18 cellular contexts compared by ENCODE assay signal in the genomic region with DNA sequence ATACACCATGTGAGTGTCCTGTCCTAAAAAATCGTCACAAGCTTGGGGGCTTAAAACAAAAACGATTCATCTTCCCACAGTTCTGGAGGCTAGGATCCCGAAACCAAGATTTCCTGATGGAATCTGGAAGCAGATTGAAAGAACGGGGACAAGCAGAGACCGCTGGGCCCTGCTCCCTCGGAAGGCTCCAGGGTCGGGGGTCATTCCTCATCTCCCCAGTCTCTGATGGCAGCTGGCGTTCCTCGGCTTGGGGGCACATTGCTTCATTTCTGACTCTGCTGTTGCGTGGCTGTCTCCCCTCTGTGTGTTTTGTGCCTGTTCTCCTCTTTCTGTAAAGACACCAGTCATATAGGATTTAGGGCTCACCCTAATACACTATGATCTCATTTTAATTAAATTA.
"Had no signal": no experiment of that assay in that cellular context is flagged by ENCODE, and none has a peak within 500 bp of the region (broad histone marks: within the 10 kb centered on the region; RNA-seq: fewer than 3 reads in every experiment).

No MANE protein-coding gene starts in this region.

- H3K4me3 Mint-ChIP-seq: activated CD4-positive, alpha-beta memory T cell treated with anti-CD3 and anti-CD28 coated beads, Interleukin-2, amount 10 ng/mL, durations not matched to agents 7 days and 5 days; activated CD4-positive, alpha-beta T cell treated with anti-CD3 and anti-CD28 coated beads, Interleukin-2, amount 10 ng/mL, durations not matched to agents 24 days and 14 days; activated T-helper 1 cell treated with anti-CD3 and anti-CD28 coated beads, Interleukin-12 subunit alpha, Interleukin-12 subunit beta, Interleukin-2, Interleukin-4 antibody, amounts not matched to agents 30 ng/mL and 10 ng/mL and 1 ng/mL, durations not matched to agents 14 hours and 24 hours and 36 hours; central memory CD8-positive, alpha-beta T cell; effector memory CD8-positive, alpha-beta T cell; natural killer cell had no signal

- FAIRE-seq: colon, kidney had no signal

- H3K27ac ChIP-seq: brain microvascular endothelial cell, dorsolateral prefrontal cortex, prostate gland, tibial artery, VCaP had no signal

- H3K36me3 Mint-ChIP-seq: activated naive CD4-positive, alpha-beta T cell treated with anti-CD3 and anti-CD28 coated beads, Interleukin-2, amount 50 U/mL, for 72 hours; natural killer cell had no signal

- H3K36me3 ChIP-seq: brain microvascular endothelial cell, prostate gland, tibial artery had no signal

- H3K4me3 ChIP-seq: dorsolateral prefrontal cortex, prostate gland, tibial artery had no signal

- DNase-seq: activated CD4-positive, alpha-beta memory T cell treated with anti-CD3 and anti-CD28 coated beads, Interleukin-2, amount 10 ng/mL, durations not matched to agents 7 days and 5 days; activated gamma-delta T cell treated with Interleukin-2 at 50 U/mL for 16 hours; activated T-cell treated with anti-CD3 and anti-CD28 coated beads for 4 hours; brain microvascular endothelial cell; dorsolateral prefrontal cortex; effector memory CD8-positive, alpha-beta T cell; kidney; midbrain; natural killer cell; substantia nigra; tibial artery had no signal

- H3K9me3 ChIP-seq: prostate gland, tibial artery had no signal

- H3K9me3 Mint-ChIP-seq: activated CD4-positive, alpha-beta memory T cell treated with anti-CD3 and anti-CD28 coated beads, Interleukin-2, amount 10 ng/mL, durations not matched to agents 7 days and 5 days; activated CD4-positive, alpha-beta T cell treated with anti-CD3 and anti-CD28 coated beads, Interleukin-2, amount 10 ng/mL, durations not matched to agents 24 days and 14 days; activated naive CD4-positive, alpha-beta T cell treated with anti-CD3 and anti-CD28 coated beads, Interleukin-2, amount 50 U/mL, for 72 hours; activated T-helper 1 cell treated with anti-CD3 and anti-CD28 coated beads, Interleukin-12 subunit alpha, Interleukin-12 subunit beta, Interleukin-2, Interleukin-4 antibody, amounts not matched to agents 30 ng/mL and 10 ng/mL and 1 ng/mL, durations not matched to agents 14 hours and 24 hours and 36 hours; central memory CD8-positive, alpha-beta T cell; effector memory CD8-positive, alpha-beta T cell; natural killer cell had no signal

- ATAC-seq: effector memory CD8-positive, alpha-beta T cell; natural killer cell had no signal

- H3K27ac Mint-ChIP-seq: activated CD4-positive, alpha-beta memory T cell treated with anti-CD3 and anti-CD28 coated beads, Interleukin-2, amount 10 ng/mL, durations not matched to agents 7 days and 5 days; activated naive CD4-positive, alpha-beta T cell treated with anti-CD3 and anti-CD28 coated beads, Interleukin-2, amount 50 U/mL, for 72 hours; activated T-helper 1 cell treated with anti-CD3 and anti-CD28 coated beads, Interleukin-12 subunit alpha, Interleukin-12 subunit beta, Interleukin-2, Interleukin-4 antibody, amounts not matched to agents 30 ng/mL and 10 ng/mL and 1 ng/mL, durations not matched to agents 14 hours and 24 hours and 36 hours; effector memory CD8-positive, alpha-beta T cell; natural killer cell had no signal

- H3K4me1 ChIP-seq: prostate gland had no signal

- H3K4me1 Mint-ChIP-seq: activated CD4-positive, alpha-beta memory T cell treated with anti-CD3 and anti-CD28 coated beads, Interleukin-2, amount 10 ng/mL, durations not matched to agents 7 days and 5 days; activated CD4-positive, alpha-beta T cell treated with anti-CD3 and anti-CD28 coated beads, Interleukin-2, amount 10 ng/mL, durations not matched to agents 24 days and 14 days; central memory CD8-positive, alpha-beta T cell; natural killer cell had no signal

- H3K27me3 ChIP-seq: brain microvascular endothelial cell, tibial artery had no signal
